18 cellular contexts compared by ENCODE assay signal in the genomic region with DNA sequence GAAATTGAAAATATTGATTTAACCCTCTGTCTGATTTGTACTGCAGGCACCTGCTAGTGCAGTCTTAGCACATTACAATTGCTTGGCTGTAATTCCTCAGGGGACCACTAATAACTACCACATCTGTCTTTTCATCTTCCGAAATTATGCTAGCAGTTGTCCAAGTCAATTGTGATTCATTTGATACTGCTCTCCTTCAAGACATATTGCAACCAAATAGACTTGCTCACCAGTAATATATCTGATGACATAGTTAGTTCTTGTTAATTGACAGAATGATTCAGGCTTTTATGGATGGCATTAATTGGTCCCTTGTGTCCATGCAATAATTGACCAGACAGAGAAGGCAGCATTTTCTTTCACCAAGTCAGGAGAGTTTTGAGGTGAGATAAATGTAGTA.
DNase-seq lines count a peak whose midpoint lies in the region; ATAC-seq and TF ChIP-seq lines count a peak whose summit lies in the region.
"Had no signal": no experiment of that assay in that cellular context is flagged by ENCODE, and none has a peak within 500 bp of the region (broad histone marks: within the 10 kb centered on the region; RNA-seq: fewer than 3 reads in every experiment).

No MANE protein-coding gene starts in this region.

- DNase-seq in AG10803 (ENCODE audit: low read depth) = peak; percentile 54
- DNase-seq in HCEC 1CT = peak; percentile 14
- DNase-seq in NCI-H69 (lab: John Stamatoyannopoulos, UW) = peak; percentile 96
- no peak for DNase-seq in glutamatergic neuron
- DNase-seq in activated CD4-positive, alpha-beta T cell treated with anti-CD3 and anti-CD28 coated beads, Interleukin-2, amount 50 U/mL, for 4 hours = no peak
- DNase-seq: activated T-cell treated with anti-CD3 and anti-CD28 coated beads, Interleukin-2, amount 50 U/mL, for 4 hours; CD4-positive, alpha-beta T cell; cerebellar nuclear complex; KG1; left ventricle myocardium superior; right cardiac atrium; SIG-M5; T-helper 2 cell had no signal

- H3K36me3 Mint-ChIP-seq in glutamatergic neuron (ENCODE audit: unreplicated experiment) = no peaks in the 10 kb centered on the region

- peaks cover 48% of the 10 kb centered on the region for H3K4me1 Mint-ChIP-seq in glutamatergic neuron (ENCODE audit: low read depth, unreplicated experiment)

- H3K4me3 Mint-ChIP-seq in glutamatergic neuron (ENCODE audit: unreplicated experiment) = peak overlapping the region; percentile 14
- H3K4me3 Mint-ChIP-seq: activated naive CD4-positive, alpha-beta T cell treated with anti-CD3 and anti-CD28 coated beads, Interleukin-2, amount 50 U/mL, for 24 hours; activated T-cell treated with anti-CD3 and anti-CD28 coated beads, Interleukin-2, amount 50 U/mL, for 4 hours; CD4-positive, alpha-beta T cell had no signal

- TF ChIP-seq CTCF in AG10803 (conservative IDR thresholded peaks at IDR 0.05; ENCODE audit: low read length) = no peak; the same call in 1 of the 2 replicates
- peak; percentile 36 for TF ChIP-seq CTCF in glutamatergic neuron (IDR thresholded peaks at IDR 0.05; ENCODE audit: partially characterized antibody, unreplicated experiment)

- no peak overlapping the region for H3K4me3 ChIP-seq in AG10803 (ENCODE audit: low read length)
- H3K4me3 ChIP-seq: suprapubic skin had no signal

- ATAC-seq in HG03354 (IDR thresholded peaks at IDR 0.05; ENCODE audit: poor library complexity, severe bottlenecking, unreplicated experiment) = no peak
- ATAC-seq in GM21390 (IDR thresholded peaks at IDR 0.05; ENCODE audit: unreplicated experiment) = no peak
- no peak for ATAC-seq in HG02571 (IDR thresholded peaks at IDR 0.05; ENCODE audit: unreplicated experiment)
- ATAC-seq: activated T-cell treated with anti-CD3 and anti-CD28 coated beads, Interleukin-2, amount 50 U/mL, for 4 hours; left ventricle myocardium superior; right cardiac atrium had no signal

- H3K9me3 Mint-ChIP-seq in glutamatergic neuron (ENCODE audit: unreplicated experiment) = peaks cover 12% of the 10 kb centered on the region
- H3K9me3 Mint-ChIP-seq: activated naive CD4-positive, alpha-beta T cell treated with anti-CD3 and anti-CD28 coated beads, Interleukin-2, amount 50 U/mL, for 24 hours; activated T-cell treated with anti-CD3 and anti-CD28 coated beads, Interleukin-2, amount 50 U/mL, for 4 hours; CD4-positive, alpha-beta T cell had no signal

- peak overlapping the region; percentile 56 for H3K27ac Mint-ChIP-seq in glutamatergic neuron (ENCODE audit: unreplicated experiment)
- H3K27ac Mint-ChIP-seq: activated naive CD4-positive, alpha-beta T cell treated with anti-CD3 and anti-CD28 coated beads, Interleukin-2, amount 50 U/mL, for 24 hours; CD4-positive, alpha-beta T cell had no signal

- peaks cover 16% of the 10 kb centered on the region for H3K27me3 Mint-ChIP-seq in glutamatergic neuron (ENCODE audit: unreplicated experiment)

Comparison
In these comparisons a context has a peak if more than half of its experiments do, and no peak if none do; other contexts are left out.
1. DNase-seq: peak in AG10803 (single experiment), HCEC 1CT (single experiment) and NCI-H69 (single experiment); none in glutamatergic neuron (single experiment) and activated CD4-positive, alpha-beta T cell treated with anti-CD3 and anti-CD28 coated beads, Interleukin-2, amount 50 U/mL, for 4 hours (0 of 2).